ENCODE assay signal across 1 cellular context in genomic region chr2:70248810-70249438, GRCh38.
TF ChIP-seq lines count a peak whose summit lies in the region.

No MANE protein-coding gene starts in this region.

TF ChIP-seq in GM12878, 131 proteins besides CTCF, POLR2A, EP300 and RAD21 (continues in another document):
- no peak for TF ChIP-seq ZNF274 (IDR thresholded peaks at IDR 0.05; ENCODE audit: insufficient read depth, insufficient read length)
- TF ChIP-seq E2F4 (IDR thresholded peaks at IDR 0.05; ENCODE audit: low read depth, low read length), result no peak
- TF ChIP-seq SMAD5 (IDR thresholded peaks at IDR 0.05; ENCODE audit: low read depth), result no peak; the same call in 1 of the 2 replicates
- TF ChIP-seq PML (IDR thresholded peaks at IDR 0.05; ENCODE audit: low read length), result peak; percentile 46; the same call in 1 of the 2 replicates
- peak; percentile 78 for TF ChIP-seq RELA (IDR thresholded peaks at IDR 0.05; ENCODE audit: borderline replicate concordance, partially characterized antibody)
- no peak; the same call in 1 of the 2 replicates for TF ChIP-seq RELB (IDR thresholded peaks at IDR 0.05; ENCODE audit: low read depth)
- no peak for TF ChIP-seq IRF3 (IDR thresholded peaks at IDR 0.05)
- TF ChIP-seq ZZZ3 (IDR thresholded peaks at IDR 0.05; ENCODE audit: control insufficient read depth, insufficient read length, low read depth), result no peak
- TF ChIP-seq SREBF2 (IDR thresholded peaks at IDR 0.05; ENCODE audit: low read length), result peak; percentile 95
- peak; percentile 9 to 29; a peak in 1 of 4 replicates for TF ChIP-seq IKZF2 (IDR thresholded peaks at IDR 0.05)
- peak; percentile 58 for TF ChIP-seq RUNX3 (IDR thresholded peaks at IDR 0.05; ENCODE audit: low read length)
- TF ChIP-seq NKRF (conservative IDR thresholded peaks at IDR 0.05), result 0 out of 2 replicates have a peak, but pooled peaks have one; percentile 21
- TF ChIP-seq MTA2 (IDR thresholded peaks at IDR 0.05; ENCODE audit: low read depth), result 0 out of 2 replicates have a peak, but pooled peaks have one; percentile 13
- TF ChIP-seq ETV6 (conservative IDR thresholded peaks at IDR 0.05 in 1 of 2, IDR thresholded peaks at IDR 0.05 in 1 of 2; ENCODE audit: borderline replicate concordance in 1 of 2, low read depth in 1 of 2), result no peak
- no peak for TF ChIP-seq SIX5 (IDR thresholded peaks at IDR 0.05; ENCODE audit: low read depth, low read length, severe bottlenecking)
- TF ChIP-seq MEF2B (IDR thresholded peaks at IDR 0.05; ENCODE audit: partially characterized antibody, poor library complexity, severe bottlenecking), result no peak
- TF ChIP-seq CHD1 (IDR thresholded peaks at IDR 0.05; ENCODE audit: low read depth, low read length), result no peak
- peak; percentile 44; the same call in 1 of the 2 replicates for TF ChIP-seq CREB1 (IDR thresholded peaks at IDR 0.05; ENCODE audit: low read depth)
- TF ChIP-seq SMC3 (IDR thresholded peaks at IDR 0.05; ENCODE audit: borderline replicate concordance, low read length), result no peak
- no peak for TF ChIP-seq SUZ12 (IDR thresholded peaks at IDR 0.05; ENCODE audit: unreplicated experiment)
- TF ChIP-seq MAX (IDR thresholded peaks at IDR 0.05; ENCODE audit: low read depth, low read length), result no peak
- no peak for TF ChIP-seq KDM1A (IDR thresholded peaks at IDR 0.05; ENCODE audit: borderline replicate concordance)
- TF ChIP-seq PAX8 (IDR thresholded peaks at IDR 0.05), result no peak
- no peak for TF ChIP-seq ZNF217 (IDR thresholded peaks at IDR 0.05)
- TF ChIP-seq ZNF592 (IDR thresholded peaks at IDR 0.05), result no peak
- TF ChIP-seq E2F8 (IDR thresholded peaks at IDR 0.05; ENCODE audit: low read depth, partially characterized antibody), result peak; percentile 61
- peak; percentile 87 for TF ChIP-seq ZBTB40 (IDR thresholded peaks at IDR 0.05; ENCODE audit: borderline replicate concordance)
- TF ChIP-seq MEF2A (IDR thresholded peaks at IDR 0.05; ENCODE audit: insufficient read depth, low read depth, low read length), result 0 out of 2 replicates have a peak, but pooled peaks have one; percentile 35
- peak; percentile 76 for TF ChIP-seq KLF5 (IDR thresholded peaks at IDR 0.05; ENCODE audit: partially characterized antibody)
- TF ChIP-seq HSF1 (IDR thresholded peaks at IDR 0.05; ENCODE audit: low read depth, low read length), result no peak; the same call in 1 of the 2 replicates
- TF ChIP-seq SPI1 (IDR thresholded peaks at IDR 0.05; ENCODE audit: borderline replicate concordance, insufficient read depth, low read depth, low read length), result no peak
- no peak; the same call in 1 of the 2 replicates for TF ChIP-seq MLLT1 (IDR thresholded peaks at IDR 0.05)
